In genomic region chr15:77839970-77840609, GRCh38 we compare ENCODE assay signal across 3 cellular contexts.
TF ChIP-seq lines count a peak whose summit lies in the region.

No MANE protein-coding gene starts in this region.

TF ChIP-seq in GM23338, 12 proteins besides CTCF, POLR2A, EP300 and RAD21 (continues in another document):
- TF ChIP-seq POLR2AphosphoS5 (IDR thresholded peaks at IDR 0.05; ENCODE audit: low read depth) (no peak), ZNF462 (CRISPR knock-in tag; IDR thresholded peaks at IDR 0.05) (no peak), JUNB (IDR thresholded peaks at IDR 0.05; ENCODE audit: unreplicated experiment) (no peak), ZNF114 (CRISPR knock-in tag; IDR thresholded peaks at IDR 0.05) (no peak), ZNF331 (CRISPR knock-in tag; IDR thresholded peaks at IDR 0.05; ENCODE audit: low read depth) (no peak), EZH2phosphoT487 (IDR thresholded peaks at IDR 0.05; ENCODE audit: unreplicated experiment) (no peak), NANOG (IDR thresholded peaks at IDR 0.05; ENCODE audit: borderline replicate concordance) (no peak), EZH2 (IDR thresholded peaks at IDR 0.05; ENCODE audit: low read depth, unreplicated experiment) (no peak)

TF ChIP-seq in H1, 55 proteins besides CTCF, POLR2A, EP300 and RAD21 (continued from another document):
- TF ChIP-seq CTBP2 (IDR thresholded peaks at IDR 0.05; ENCODE audit: borderline replicate concordance, insufficient read depth, insufficient read length, low read length), result no peak
- no peak for TF ChIP-seq CHD2 (IDR thresholded peaks at IDR 0.05; ENCODE audit: low read length)
- no peak for TF ChIP-seq SUZ12 (IDR thresholded peaks at IDR 0.05; ENCODE audit: low read length)
- TF ChIP-seq RBBP5 (IDR thresholded peaks at IDR 0.05; ENCODE audit: borderline replicate concordance, low read depth, low read length), result no peak
- TF ChIP-seq TBP (IDR thresholded peaks at IDR 0.05; ENCODE audit: low read depth, low read length), result no peak
- no peak for TF ChIP-seq USF2 (IDR thresholded peaks at IDR 0.05; ENCODE audit: low read length)
- TF ChIP-seq KDM5A (IDR thresholded peaks at IDR 0.05; ENCODE audit: low read length), result no peak
- no peak for TF ChIP-seq POU5F1 (IDR thresholded peaks at IDR 0.05; ENCODE audit: low read depth, low read length)
- TF ChIP-seq SP2 (IDR thresholded peaks at IDR 0.05; ENCODE audit: low read length), result no peak
- no peak for TF ChIP-seq NANOG (IDR thresholded peaks at IDR 0.05; ENCODE audit: insufficient read depth, low read depth, low read length, poor library complexity, severe bottlenecking)
- no peak for TF ChIP-seq HDAC6 (IDR thresholded peaks at IDR 0.05; ENCODE audit: low read depth, low read length)
- TF ChIP-seq RNF2 (IDR thresholded peaks at IDR 0.05; ENCODE audit: borderline replicate concordance, low read depth, low read length, missing control alignments, poor library complexity, severe bottlenecking), result no peak
- TF ChIP-seq BACH1 (IDR thresholded peaks at IDR 0.05; ENCODE audit: low read length), result no peak
- TF ChIP-seq SRF (IDR thresholded peaks at IDR 0.05; ENCODE audit: low read depth, low read length), result no peak
- no peak for TF ChIP-seq KDM4A (IDR thresholded peaks at IDR 0.05; ENCODE audit: low read depth, low read length, severe bottlenecking)
- TF ChIP-seq CBX5 (IDR thresholded peaks at IDR 0.05; ENCODE audit: low read depth, low read length), result no peak

TF ChIP-seq in SK-N-SH, 30 proteins besides CTCF, POLR2A, EP300 and RAD21 (continued from another document):
- TF ChIP-seq FOXJ3 (CRISPR knock-in tag; IDR thresholded peaks at IDR 0.05) (no peak), USF1 (IDR thresholded peaks at IDR 0.05; ENCODE audit: borderline replicate concordance, low read depth) (no peak), JUND (IDR thresholded peaks at IDR 0.05) (no peak), YY1 (IDR thresholded peaks at IDR 0.05; ENCODE audit: low read depth) (no peak), MAX (IDR thresholded peaks at IDR 0.05; ENCODE audit: low read depth) (no peak), GATA2 (CRISPR knock-in tag; IDR thresholded peaks at IDR 0.05) (no peak), ELF1 (IDR thresholded peaks at IDR 0.05) (no peak), RFX5 (IDR thresholded peaks at IDR 0.05; ENCODE audit: low read length) (no peak), PBX3 (IDR thresholded peaks at IDR 0.05) (no peak), MXI1 (IDR thresholded peaks at IDR 0.05; ENCODE audit: low read depth, low read length) (no peak), IRF3 (IDR thresholded peaks at IDR 0.05; ENCODE audit: low read depth, low read length) (no peak), POLR2AphosphoS5 (IDR thresholded peaks at IDR 0.05; ENCODE audit: low read depth, low read length) (no peak), SIN3A (IDR thresholded peaks at IDR 0.05; ENCODE audit: borderline replicate concordance, low read depth, low read length) (no peak), SMC3 (IDR thresholded peaks at IDR 0.05; ENCODE audit: low read depth, low read length) (no peak), FOSL2 (IDR thresholded peaks at IDR 0.05; ENCODE audit: borderline replicate concordance, low read depth) (no peak), REST (IDR thresholded peaks at IDR 0.05; ENCODE audit: low read depth, low read length) (no peak), FOXM1 (IDR thresholded peaks at IDR 0.05; ENCODE audit: low read depth) (no peak), CHD2 (IDR thresholded peaks at IDR 0.05; ENCODE audit: low read length, partially characterized antibody) (no peak)
TF ChIP-seq in SK-N-SH: peak in this region for 0.
